9 cellular contexts compared by ENCODE assay signal in genomic region chr11:67382481-67383136, GRCh38. TPM values are rescaled to one million over a fixed set of nuclear protein-coding genes. Genes with fewer than 3 reads are reported as not detected.
A peak's percentile ranks its signal among the peaks of the same experiment; 100 is the strongest.
DNase-seq lines count a peak whose midpoint lies in the region; ATAC-seq, FAIRE-seq and TF ChIP-seq lines count a peak whose summit lies in the region.
"Had no signal": no experiment of that assay in that cellular context is flagged by ENCODE, and none has a peak within 500 bp of the region (broad histone marks: within the 10 kb centered on the region; RNA-seq: fewer than 3 reads in every experiment).

No MANE protein-coding gene starts in this region.

- no peaks in the 10 kb centered on the region for H3K79me2 ChIP-seq in parathyroid adenoma

- H3K4me1 ChIP-seq in SJSA1 (replicated peaks), result peaks cover 20% of the 10 kb centered on the region
- H3K4me1 ChIP-seq in parathyroid adenoma, result no peaks in the 10 kb centered on the region
- H3K4me1 ChIP-seq in upper lobe of left lung, result peaks cover 3 to 25% (median 9%) of the 10 kb centered on the region in 4 donors

- H3K36me3 ChIP-seq in SJSA1, result no peaks in the 10 kb centered on the region
- H3K36me3 ChIP-seq in parathyroid adenoma (ENCODE audit: control insufficient read depth, insufficient read depth, low read length), result no peaks in the 10 kb centered on the region
- H3K36me3 ChIP-seq in upper lobe of left lung, result no peaks in the 10 kb centered on the region

- TF ChIP-seq CTCF in parathyroid adenoma (IDR thresholded peaks at IDR 0.05), result peak; percentile 89
- peak; percentile 91 to 97 (median 96) for TF ChIP-seq CTCF in upper lobe of left lung (IDR thresholded peaks at IDR 0.05)

- H3K27ac ChIP-seq in SJSA1 (no peak overlapping the region), parathyroid adenoma (no peak overlapping the region), upper lobe of left lung (no peak overlapping the region)

- no peaks in the 10 kb centered on the region for H3K27me3 ChIP-seq in SJSA1 (replicated peaks)
- no peaks in the 10 kb centered on the region for H3K27me3 ChIP-seq in parathyroid adenoma (ENCODE audit: control insufficient read depth, insufficient read depth, low read length)
- no peaks in the 10 kb centered on the region for H3K27me3 ChIP-seq in upper lobe of left lung

- ATAC-seq in upper lobe of left lung (ENCODE audit: low FRiP score in 2 of 2), result peak; percentile 87 to 92

- no peak for TF ChIP-seq EP300 in upper lobe of left lung (IDR thresholded peaks at IDR 0.05)

- H2AFZ ChIP-seq in parathyroid adenoma, result no peak overlapping the region

- TF ChIP-seq POLR2A in upper lobe of left lung (IDR thresholded peaks at IDR 0.05), result no peak

- no peak overlapping the region for H3K4me2 ChIP-seq in parathyroid adenoma (ENCODE audit: low read length)

- H3K9me3 ChIP-seq in SJSA1 (replicated peaks) (no peaks in the 10 kb centered on the region), parathyroid adenoma (ENCODE audit: control insufficient read depth, low read length) (no peaks in the 10 kb centered on the region), upper lobe of left lung (no peaks in the 10 kb centered on the region)

- no peak overlapping the region for H3K9ac ChIP-seq in parathyroid adenoma

- no peak overlapping the region for H3K4me3 ChIP-seq in SJSA1
- no peak overlapping the region for H3K4me3 ChIP-seq in parathyroid adenoma (ENCODE audit: low read depth, low read length)
- no peak overlapping the region for H3K4me3 ChIP-seq in upper lobe of left lung

- FAIRE-seq in frontal cortex (lab: Jason Lieb, UNC), result no peak
- FAIRE-seq: A204.1 had no signal

- 27 to 36% methylated on average over 8 to 12 of the region's 12 CpGs for WGBS in upper lobe of left lung, 2 donors

- DNase-seq in DMS 273 (lab: John Stamatoyannopoulos, UW; ENCODE audit: unreplicated experiment) (peak; percentile 79), DMS 273 treated with DMSO at 0.1 percent for 48 hours (lab: John Stamatoyannopoulos, UW) (no peak), Kasumi-1 (lab: John Stamatoyannopoulos, UW) (peak; percentile 82 to 84), SJSA1 (ENCODE audit: low read depth in 1 of 2, low spot score in 2 of 2) (peak; percentile 85 to 94), frontal cortex (ENCODE audit: low spot score in 2 of 2) (peak; percentile 70 to 85), upper lobe of left lung (peak in 1 of 2 donors; percentile 87)
- peak; percentile 48 to 75 (median 64) for DNase-seq in activated naive CD4-positive, alpha-beta T cell (lab: John Stamatoyannopoulos, UW)

RNA-seq across cellular contexts. Expression of gene RAD9A, which starts 9.2 kb away (rescaled TPM):
- 13.8 and 25.1 TPM in 2 replicates for total RNA-seq in SJSA1 (2014; rRNA removed; shearing (Covaris generic))
- 11.8 TPM for total RNA-seq in frontal cortex
- 100 to 1,000 TPM in 1 of 6 donors, 10 to 100 TPM in 5; 20.4 to 115 (median 28.2) TPM for total RNA-seq in upper lobe of left lung

RNA-seq across cellular contexts. Expression of gene CLCF1, which starts 9.2 kb away (rescaled TPM):
- total RNA-seq in SJSA1 (2014; rRNA removed; shearing (Covaris generic)), result 6.9 and 9.4 TPM in 2 replicates
- total RNA-seq in frontal cortex (under 0.01 TPM), upper lobe of left lung (10 to 100 TPM in 2 of 6 donors, 1 to 10 TPM in 4; 3.7 to 29.5 (median 6.0) TPM)

RNA-seq across cellular contexts. Expression of gene PPP1CA, which starts 19.0 kb away (rescaled TPM):
- total RNA-seq in SJSA1 (2014; rRNA removed; shearing (Covaris generic)), result 668 and 731 TPM in 2 replicates
- total RNA-seq in frontal cortex, result 69.3 TPM
- 100 to 1,000 TPM in 3 of 6 donors, 10 to 100 TPM in 3; 83.8 to 191 (median 135) TPM for total RNA-seq in upper lobe of left lung

RNA-seq across cellular contexts. Expression of gene TBC1D10C, which starts 21.3 kb away (rescaled TPM):
- total RNA-seq in SJSA1 (2014; rRNA removed; shearing (Covaris generic)), result not detected in 2 replicates
- total RNA-seq in frontal cortex (not detected), upper lobe of left lung (10 to 100 TPM in 5 of 6 donors, 1 to 10 TPM in 1; 8.4 to 45.3 (median 32.7) TPM)

RNA-seq across cellular contexts. Expression of gene POLD4, which starts 29.3 kb away (rescaled TPM):
- 81.8 and 125 TPM in 2 replicates for total RNA-seq in SJSA1 (2014; rRNA removed; shearing (Covaris generic))
- 3.7 TPM for total RNA-seq in frontal cortex
- total RNA-seq in upper lobe of left lung, result 100 to 1,000 TPM in 4 of 6 donors, 10 to 100 TPM in 2; 55.5 to 173 (median 106) TPM
